In genomic region chr3:71062037-71062919, GRCh38 we compare ENCODE assay signal across 10 cellular contexts.
A peak's percentile ranks its signal among the peaks of the same experiment; 100 is the strongest.
DNase-seq lines count a peak whose midpoint lies in the region; ATAC-seq, FAIRE-seq and TF ChIP-seq lines count a peak whose summit lies in the region.
"Had no signal": no experiment of that assay in that cellular context is flagged by ENCODE, and none has a peak within 500 bp of the region (broad histone marks: within the 10 kb centered on the region; RNA-seq: fewer than 3 reads in every experiment).

No MANE protein-coding gene starts in this region.

- H3K4me3 ChIP-seq in left ventricle myocardium inferior (peak overlapping the region; percentile 77), vagina (peak overlapping the region; percentile 20 to 79)

- ATAC-seq in HG03342 (IDR thresholded peaks at IDR 0.05; ENCODE audit: unreplicated experiment) (no peak), HG02678 (IDR thresholded peaks at IDR 0.05; ENCODE audit: unreplicated experiment) (no peak)

- FAIRE-seq in colon (lab: Jason Lieb, UNC): peak; percentile 33

- H3K36me3 ChIP-seq in left ventricle myocardium inferior (no peaks in the 10 kb centered on the region), vagina (no peaks in the 10 kb centered on the region)

- H3K9me3 ChIP-seq in left ventricle myocardium inferior (replicated peaks) (no peaks in the 10 kb centered on the region), vagina (no peaks in the 10 kb centered on the region)

- no peak for TF ChIP-seq POLR2A in vagina (IDR thresholded peaks at IDR 0.05)

- H3K4me1 ChIP-seq in left ventricle myocardium inferior (peaks cover 92% of the 10 kb centered on the region), vagina (peaks cover 75% of the 10 kb centered on the region)

- TF ChIP-seq CTCF in left ventricle myocardium inferior (IDR thresholded peaks at IDR 0.05; ENCODE audit: borderline replicate concordance) (no peak), vagina (IDR thresholded peaks at IDR 0.05) (no peak)

- H3K27me3 ChIP-seq in left ventricle myocardium inferior (ENCODE audit: low read depth): no peaks in the 10 kb centered on the region
- no peaks in the 10 kb centered on the region for H3K27me3 ChIP-seq in vagina

- peak overlapping the region; percentile 96 for H3K27ac ChIP-seq in left ventricle myocardium inferior (replicated peaks)
- H3K27ac ChIP-seq in vagina: peak overlapping the region; percentile 99
- H3K27ac ChIP-seq: C4-2B had no signal

- DNase-seq in left ventricle myocardium inferior (no peak), cardiac septum (ENCODE audit: low spot score) (no peak), myocyte (ENCODE audit: low read depth) (peak; percentile 37), vagina (ENCODE audit: extremely low spot score in 2 of 2) (no peak), NK-92 (lab: John Stamatoyannopoulos, UW; ENCODE audit: unreplicated experiment) (no peak)
- DNase-seq: NCI-H510A had no signal

- intact Hi-C loops in left ventricle myocardium inferior (cut with micrococcal nuclease): loop anchor here (10.0 kb wide), 1 partner anchor 63 kb away; no protein-coding TSS in a partner anchor
- intact Hi-C loops in cardiac septum (cut with DNase I): loop anchor here (2.0 to 10.0 kb wide), 6 partner anchors 55 to 521 kb away; partner anchors contain the start of gene FOXP1
- intact Hi-C loops in vagina (cut with DNase I): loop anchor here (5.0 to 10.0 kb wide), 3 partner anchors 47 to 520 kb away; partner anchors contain the start of gene FOXP1
